In the genomic region with DNA sequence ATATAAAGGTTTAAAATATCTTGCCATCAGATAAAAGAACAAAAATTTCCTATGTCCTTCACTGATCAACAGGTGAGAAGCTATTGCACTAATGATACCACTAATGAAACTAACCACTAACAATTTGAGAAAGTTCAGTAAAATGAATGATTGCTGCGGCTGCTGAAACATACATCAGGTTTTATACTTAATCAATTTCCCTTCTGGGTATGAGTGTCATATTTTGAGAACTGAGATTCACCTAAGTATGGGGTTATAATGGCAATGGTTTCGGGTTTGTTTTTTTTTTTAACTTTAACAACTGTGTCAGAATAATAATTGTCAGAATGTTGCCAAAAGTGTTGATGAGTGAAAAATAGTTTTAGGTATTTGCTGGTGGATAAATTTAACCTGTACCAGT, we compare ENCODE assay signal across 15 cellular contexts.
DNase-seq lines count a peak whose midpoint lies in the region; ATAC-seq and FAIRE-seq lines count a peak whose summit lies in the region.
"Had no signal": no experiment of that assay in that cellular context is flagged by ENCODE, and none has a peak within 500 bp of the region (broad histone marks: within the 10 kb centered on the region; RNA-seq: fewer than 3 reads in every experiment).

No MANE protein-coding gene starts in this region.

- peak; percentile 83 for FAIRE-seq in GM18507 (lab: Jason Lieb, UNC)
- FAIRE-seq: G401.6 had no signal

- ATAC-seq in GM19463 (IDR thresholded peaks at IDR 0.05; ENCODE audit: unreplicated experiment) (peak; percentile 92), HG02798 (IDR thresholded peaks at IDR 0.05; ENCODE audit: poor library complexity, unreplicated experiment) (peak; percentile 93), HG03432 (IDR thresholded peaks at IDR 0.05; ENCODE audit: unreplicated experiment) (peak; percentile 99)
- ATAC-seq: HCT116; naive thymus-derived CD4-positive, alpha-beta T cell; right lobe of liver had no signal

- DNase-seq in GM18507 (ENCODE audit: extremely low spot score, insufficient read length, low read depth): peak; percentile 36
- no peak for DNase-seq in NCI-H345 treated with DMSO at 0.1 percent for 48 hours (lab: John Stamatoyannopoulos, UW; ENCODE audit: unreplicated experiment)
- DNase-seq in EL: no peak
- DNase-seq in hypothalamus (lab: John Stamatoyannopoulos, UW): no peak
- DNase-seq in activated CD4-positive, alpha-beta T cell treated with anti-CD3 and anti-CD28 coated beads, Interleukin-2, amount 50 U/mL, for 48 hours: no peak
- DNase-seq: amniotic stem cell; naive thymus-derived CD4-positive, alpha-beta T cell; right lobe of liver; RPMI8226; trophoblast cell had no signal
